Comparison of ENCODE assay signal across 12 cellular contexts in genomic region chr11:110147965-110148709, GRCh38. TPM values are rescaled to one million over a fixed set of nuclear protein-coding genes. Genes with fewer than 3 reads are reported as not detected.
DNase-seq lines count a peak whose midpoint lies in the region; ATAC-seq and TF ChIP-seq lines count a peak whose summit lies in the region.
"Had no signal": no experiment of that assay in that cellular context is flagged by ENCODE, and none has a peak within 500 bp of the region (broad histone marks: within the 10 kb centered on the region; RNA-seq: fewer than 3 reads in every experiment).

No MANE protein-coding gene starts in this region.

- ATAC-seq in HG03045 (IDR thresholded peaks at IDR 0.05; ENCODE audit: unreplicated experiment) (no peak), GM18873 (IDR thresholded peaks at IDR 0.05; ENCODE audit: low FRiP score, unreplicated experiment) (no peak)
- ATAC-seq: GM23338 had no signal

- H3K27me3 ChIP-seq in SK-N-SH (ENCODE audit: insufficient read depth) (no peaks in the 10 kb centered on the region), fibroblast of lung (ENCODE audit: control insufficient read depth, insufficient read depth, low read length) (no peaks in the 10 kb centered on the region)
- H3K27me3 ChIP-seq: cardiac muscle cell, upper lobe of left lung had no signal

- no peak overlapping the region for H3K4me3 ChIP-seq in SK-N-SH (ENCODE audit: low read depth in 2 of 2, low read length in 1 of 2)
- H3K4me3 ChIP-seq in fibroblast of lung (replicated peaks in 1 of 4; ENCODE audit: control extremely low read depth in 1 of 4, insufficient read depth in 1 of 4, low read depth in 3 of 4, low read length in 4 of 4), result no peak overlapping the region
- H3K4me3 ChIP-seq in skeletal muscle cell (ENCODE audit: low read depth, low read length), result no peak overlapping the region
- H3K4me3 ChIP-seq: cardiac muscle cell, GM23338, upper lobe of left lung had no signal

- H3K27ac ChIP-seq in SK-N-SH (ENCODE audit: low read depth in 2 of 2, low read length in 1 of 2), result peak overlapping the region in 1 of 2 experiments; percentile 73; a peak in 2 of 4 replicates
- H3K27ac ChIP-seq in fibroblast of lung (ENCODE audit: insufficient read depth, low read length), result no peak overlapping the region
- H3K27ac ChIP-seq: cardiac muscle cell, upper lobe of left lung had no signal

- 38% methylated on average over 3 of the region's 3 CpGs for WGBS in SK-N-SH (ENCODE audit: low lambda C conversion rate)

- H3K4me1 ChIP-seq in SK-N-SH (ENCODE audit: control insufficient read depth in 1 of 2, insufficient read depth in 2 of 2, low read depth in 1 of 2, low read length in 1 of 2) (peaks cover 6 to 25% of the 10 kb centered on the region in 2 experiments), fibroblast of lung (ENCODE audit: control insufficient read depth, extremely low read depth, insufficient read depth, low read length) (peaks cover 7% of the 10 kb centered on the region)

- CTCF ChIA-PET in SK-N-SH (lab: Yijun Ruan, JAX), result no interaction called here

- TF ChIP-seq CTCF in SK-N-SH (IDR thresholded peaks at IDR 0.05) (no peak), fibroblast of lung (conservative IDR thresholded peaks at IDR 0.05 in 1 of 2, IDR thresholded peaks at IDR 0.05 in 1 of 2; ENCODE audit: low read depth in 1 of 2, low read length in 2 of 2) (no peak)

- peak; percentile 35 for DNase-seq in GM04504 (ENCODE audit: low read depth)
- DNase-seq in SK-N-SH, result no peak
- DNase-seq in fibroblast of lung (ENCODE audit: low read depth in 2 of 2), result peak; percentile 83 to 93
- DNase-seq in skeletal muscle cell (ENCODE audit: low read depth), result peak; percentile 78
- DNase-seq in T-helper 9 cell, result no peak
- DNase-seq in NCI-H146 treated with DMSO at 0.1 percent for 48 hours (lab: John Stamatoyannopoulos, UW; ENCODE audit: unreplicated experiment), result no peak
- DNase-seq: NCI-H748 treated with DMSO at 0.1 percent for 48 hours, upper lobe of left lung had no signal

- H3K79me2 ChIP-seq in SK-N-SH (ENCODE audit: insufficient read depth) (peaks cover 17% of the 10 kb centered on the region), fibroblast of lung (ENCODE audit: control insufficient read depth, insufficient read depth, low read length) (peaks cover 11% of the 10 kb centered on the region)

- peaks cover 35% of the 10 kb centered on the region for H3F3A ChIP-seq in SK-N-SH (replicated peaks; ENCODE audit: insufficient read depth)

- H3K9me3 ChIP-seq in SK-N-SH (no peaks in the 10 kb centered on the region), fibroblast of lung (ENCODE audit: control insufficient read depth, insufficient read depth, low read depth, low read length) (no peaks in the 10 kb centered on the region)
- H3K9me3 ChIP-seq: upper lobe of left lung had no signal

- no peak for TF ChIP-seq EP300 in SK-N-SH (IDR thresholded peaks at IDR 0.05; ENCODE audit: borderline replicate concordance in 1 of 2, low read depth in 1 of 2, low read length in 1 of 2)

- H3K4me2 ChIP-seq in SK-N-SH (peak overlapping the region; percentile 45; the same call in 1 of the 2 replicates), fibroblast of lung (ENCODE audit: extremely low read depth, insufficient read depth, low read length) (no peak overlapping the region)
- H3K4me2 ChIP-seq: GM23338 had no signal

- H3K9me2 ChIP-seq in SK-N-SH, result no peaks in the 10 kb centered on the region

- peaks cover 3% of the 10 kb centered on the region; the same call in 1 of the 2 replicates for H4K20me1 ChIP-seq in SK-N-SH (ENCODE audit: insufficient read depth)
- no peaks in the 10 kb centered on the region for H4K20me1 ChIP-seq in fibroblast of lung (ENCODE audit: control insufficient read depth, extremely low read depth, insufficient read depth, low read length)

- POLR2A ChIA-PET in SK-N-SH (lab: Yijun Ruan, JAX), result no interaction called here

- H3K9ac ChIP-seq in SK-N-SH (no peak overlapping the region; the same call in 1 of the 2 replicates), fibroblast of lung (ENCODE audit: insufficient read depth, low read length) (no peak overlapping the region)

- no peak for TF ChIP-seq RAD21 in SK-N-SH (IDR thresholded peaks at IDR 0.05; ENCODE audit: low read length)

- H3K36me3 ChIP-seq in SK-N-SH (replicated peaks in 1 of 2; ENCODE audit: control insufficient read depth in 1 of 2, insufficient read depth in 2 of 2, low read length in 1 of 2), result peaks cover 0 to 9% of the 10 kb centered on the region in 2 experiments
- no peaks in the 10 kb centered on the region for H3K36me3 ChIP-seq in fibroblast of lung (ENCODE audit: control insufficient read depth, insufficient read depth, low read length)
- H3K36me3 ChIP-seq: cardiac muscle cell had no signal

- H2AFZ ChIP-seq in SK-N-SH (ENCODE audit: low read depth), result 0 out of 2 replicates have a peak overlapping the region, but pooled peaks have one; percentile 7
- no peak overlapping the region for H2AFZ ChIP-seq in fibroblast of lung (ENCODE audit: low read length)
- H2AFZ ChIP-seq: GM23338 had no signal

TF ChIP-seq in SK-N-SH, 30 proteins besides CTCF, POLR2A, EP300 and RAD21:
- TF ChIP-seq, protein P1, sequence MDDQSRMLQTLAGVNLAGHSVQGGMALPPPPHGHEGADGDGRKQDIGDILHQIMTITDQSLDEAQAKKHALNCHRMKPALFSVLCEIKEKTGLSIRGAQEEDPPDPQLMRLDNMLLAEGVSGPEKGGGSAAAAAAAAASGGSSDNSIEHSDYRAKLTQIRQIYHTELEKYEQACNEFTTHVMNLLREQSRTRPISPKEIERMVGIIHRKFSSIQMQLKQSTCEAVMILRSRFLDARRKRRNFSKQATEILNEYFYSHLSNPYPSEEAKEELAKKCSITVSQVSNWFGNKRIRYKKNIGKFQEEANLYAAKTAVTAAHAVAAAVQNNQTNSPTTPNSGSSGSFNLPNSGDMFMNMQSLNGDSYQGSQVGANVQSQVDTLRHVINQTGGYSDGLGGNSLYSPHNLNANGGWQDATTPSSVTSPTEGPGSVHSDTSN (IDR thresholded peaks at IDR 0.05), result 0 out of 2 replicates have a peak, but pooled peaks have one; percentile 5
- peak; percentile 14; the same call in 1 of the 2 replicates for TF ChIP-seq NFIC (IDR thresholded peaks at IDR 0.05; ENCODE audit: borderline replicate concordance)
- TF ChIP-seq TEAD4 (IDR thresholded peaks at IDR 0.05; ENCODE audit: borderline replicate concordance, insufficient read depth), result no peak
- TF ChIP-seq ELF1 (IDR thresholded peaks at IDR 0.05), result no peak
- no peak for TF ChIP-seq RXRA (IDR thresholded peaks at IDR 0.05; ENCODE audit: borderline replicate concordance, low read depth)
- TF ChIP-seq, protein P2, sequence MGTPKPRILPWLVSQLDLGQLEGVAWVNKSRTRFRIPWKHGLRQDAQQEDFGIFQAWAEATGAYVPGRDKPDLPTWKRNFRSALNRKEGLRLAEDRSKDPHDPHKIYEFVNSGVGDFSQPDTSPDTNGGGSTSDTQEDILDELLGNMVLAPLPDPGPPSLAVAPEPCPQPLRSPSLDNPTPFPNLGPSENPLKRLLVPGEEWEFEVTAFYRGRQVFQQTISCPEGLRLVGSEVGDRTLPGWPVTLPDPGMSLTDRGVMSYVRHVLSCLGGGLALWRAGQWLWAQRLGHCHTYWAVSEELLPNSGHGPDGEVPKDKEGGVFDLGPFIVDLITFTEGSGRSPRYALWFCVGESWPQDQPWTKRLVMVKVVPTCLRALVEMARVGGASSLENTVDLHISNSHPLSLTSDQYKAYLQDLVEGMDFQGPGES (IDR thresholded peaks at IDR 0.05; ENCODE audit: low read depth, low read length), result no peak
- no peak for TF ChIP-seq FOXJ3 (CRISPR knock-in tag; IDR thresholded peaks at IDR 0.05)
- TF ChIP-seq NRF1 (IDR thresholded peaks at IDR 0.05; ENCODE audit: low read depth, low read length), result no peak
- no peak for TF ChIP-seq TCF12 (IDR thresholded peaks at IDR 0.05)
- no peak for TF ChIP-seq POLR2AphosphoS5 (IDR thresholded peaks at IDR 0.05; ENCODE audit: low read depth, low read length)
- no peak for TF ChIP-seq FOXM1 (IDR thresholded peaks at IDR 0.05; ENCODE audit: low read depth)

RNA-seq across cellular contexts. Expression of gene ZC3H12C, which starts 54.9 kb away (rescaled TPM):
- polyA plus RNA-seq in SK-N-SH (2012; rRNA removed) (2.8 and 3.9 TPM in 2 replicates), fibroblast of lung (7.2 and 8.2 TPM in 2 replicates)
- polyA plus RNA-seq in SK-N-SH (2012; cell fraction: cytosol; rRNA removed), result 2.6 and 3.0 TPM in 2 replicates
- 3.9 and 5.8 TPM in 2 replicates for polyA plus RNA-seq in SK-N-SH (2012; cell fraction: nucleus; rRNA removed)
- 8.5 and 10.1 TPM in 2 replicates for total RNA-seq in fibroblast of lung
- polyA plus RNA-seq in fibroblast of lung (2012), result 3.0 and 3.3 TPM in 2 replicates
- 6.0 and 10.0 TPM in 2 replicates for polyA minus RNA-seq in fibroblast of lung (ENCODE audit: low replicate concordance)

Comparison
In these comparisons a context has a peak if more than half of its experiments do, and no peak if none do; other contexts are left out.
1. DNase-seq: peak in GM04504 (single experiment), fibroblast of lung (2 of 2) and skeletal muscle cell (single experiment); none in SK-N-SH (single experiment), T-helper 9 cell (single experiment) and NCI-H146 treated with DMSO at 0.1 percent for 48 hours (single experiment).